In the genomic region with DNA sequence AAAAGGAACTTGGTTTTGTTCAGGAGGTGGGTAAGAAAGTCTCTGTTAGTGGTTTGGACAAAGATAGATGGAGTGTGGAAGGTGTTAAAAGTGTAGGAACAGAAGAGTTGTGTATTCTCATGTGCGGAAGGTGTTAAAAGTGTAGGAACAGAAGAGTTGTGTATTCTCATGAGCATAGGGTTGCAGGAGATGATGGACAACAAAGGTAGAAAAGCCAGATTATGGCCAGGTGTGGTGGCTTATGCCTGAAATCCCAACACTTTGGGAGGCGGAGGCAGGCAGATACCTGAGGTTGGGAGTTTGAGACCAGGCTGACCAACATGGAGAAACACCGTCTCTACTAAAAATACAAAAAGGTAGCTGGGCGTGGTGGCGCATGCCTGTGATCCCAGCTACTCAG, we compare ENCODE assay signal across 10 cellular contexts. TPM values are rescaled to one million over a fixed set of nuclear protein-coding genes. Genes with fewer than 3 reads are reported as not detected.
A peak's percentile ranks its signal among the peaks of the same experiment; 100 is the strongest.
DNase-seq lines count a peak whose midpoint lies in the region; ATAC-seq and TF ChIP-seq lines count a peak whose summit lies in the region.
"Had no signal": no experiment of that assay in that cellular context is flagged by ENCODE, and none has a peak within 500 bp of the region (broad histone marks: within the 10 kb centered on the region; RNA-seq: fewer than 3 reads in every experiment).

No MANE protein-coding gene starts in this region.

- H3K4me1 ChIP-seq in HAP-1 (peaks cover 28% of the 10 kb centered on the region), mesodermal cell (ENCODE audit: control insufficient read depth, insufficient read depth, low read length, poor library complexity, severe bottlenecking) (peaks cover 13% of the 10 kb centered on the region)

- no peaks in the 10 kb centered on the region for H3K9me3 Mint-ChIP-seq in activated T-helper 2 cell treated with anti-CD3 and anti-CD28 coated beads, Interferon-gamma antibody, Interleukin-2, Interleukin-4, amounts not matched to agents 10 μg/mL and 5 μg/mL and 100 μg/mL, durations not matched to agents 14 hours and 24 hours and 36 hours

- H3K27ac Mint-ChIP-seq in activated T-helper 2 cell treated with anti-CD3 and anti-CD28 coated beads, Interferon-gamma antibody, Interleukin-2, Interleukin-4, amounts not matched to agents 10 μg/mL and 5 μg/mL and 100 μg/mL, durations not matched to agents 14 hours and 24 hours and 36 hours, result peak overlapping the region; percentile 0

- WGBS in mesodermal cell (ENCODE audit: insufficient coverage in 2 of 2), 2 experiments, result 97 to 100% methylated on average over 4 to 5 of the region's 5 CpGs

- peaks cover 73% of the 10 kb centered on the region for H3K36me3 ChIP-seq in HAP-1 (replicated peaks)
- H3K36me3 ChIP-seq in mesodermal cell (ENCODE audit: control insufficient read depth, insufficient read depth, low read length), result peaks cover 60% of the 10 kb centered on the region

- H3K4me3 Mint-ChIP-seq in activated T-helper 2 cell treated with anti-CD3 and anti-CD28 coated beads, Interferon-gamma antibody, Interleukin-2, Interleukin-4, amounts not matched to agents 10 μg/mL and 5 μg/mL and 100 μg/mL, durations not matched to agents 14 hours and 24 hours and 36 hours (ENCODE audit: low read depth), result peak overlapping the region; percentile 99

- peaks cover 38% of the 10 kb centered on the region for H3K4me1 Mint-ChIP-seq in activated T-helper 2 cell treated with anti-CD3 and anti-CD28 coated beads, Interferon-gamma antibody, Interleukin-2, Interleukin-4, amounts not matched to agents 10 μg/mL and 5 μg/mL and 100 μg/mL, durations not matched to agents 14 hours and 24 hours and 36 hours (ENCODE audit: low read depth)

- H3K27ac ChIP-seq in C4-2B (0 out of 2 replicates have a peak overlapping the region, but pooled peaks have one; percentile 14), mesodermal cell (ENCODE audit: low read depth, low read length, severe bottlenecking) (no peak overlapping the region)
- H3K27ac ChIP-seq: testis had no signal

- H3K9me3 ChIP-seq in HAP-1 (no peaks in the 10 kb centered on the region), mesodermal cell (ENCODE audit: control insufficient read depth, low read length) (no peaks in the 10 kb centered on the region)
- H3K9me3 ChIP-seq: testis had no signal

- no peak for TF ChIP-seq CTCF in C4-2B (conservative IDR thresholded peaks at IDR 0.05)

- in situ Hi-C loops in HAP-1 (cut with MboI; ENCODE audit: low sequenced_read_pairs) (no loop called here), G401 (cut with HindIII; ENCODE audit: low sequenced_read_pairs) (no loop called here)

- H3K27me3 Mint-ChIP-seq in activated T-helper 2 cell treated with anti-CD3 and anti-CD28 coated beads, Interferon-gamma antibody, Interleukin-2, Interleukin-4, amounts not matched to agents 10 μg/mL and 5 μg/mL and 100 μg/mL, durations not matched to agents 14 hours and 24 hours and 36 hours (ENCODE audit: low read depth), result no peaks in the 10 kb centered on the region

- H3K36me3 Mint-ChIP-seq in activated T-helper 2 cell treated with anti-CD3 and anti-CD28 coated beads, Interferon-gamma antibody, Interleukin-2, Interleukin-4, amounts not matched to agents 10 μg/mL and 5 μg/mL and 100 μg/mL, durations not matched to agents 14 hours and 24 hours and 36 hours (ENCODE audit: low read depth), result peaks cover 70% of the 10 kb centered on the region

- no peaks in the 10 kb centered on the region for H3K27me3 ChIP-seq in HAP-1 (ENCODE audit: low read depth)
- H3K27me3 ChIP-seq: testis had no signal

- no peak for ATAC-seq in HG03025 (IDR thresholded peaks at IDR 0.05; ENCODE audit: low FRiP score, unreplicated experiment)
- ATAC-seq in HG03139 (IDR thresholded peaks at IDR 0.05; ENCODE audit: unreplicated experiment), result no peak

- intact Hi-C loops in activated T-helper 2 cell treated with anti-CD3 and anti-CD28 coated beads, Interferon-gamma antibody, Interleukin-2, Interleukin-4, amounts not matched to agents 10 μg/mL and 5 μg/mL and 100 μg/mL, durations not matched to agents 14 hours and 24 hours and 36 hours (cut with micrococcal nuclease), result loop anchor here (5.0 kb wide), 4 partner anchors 456 to 1194 kb away; a partner anchor contains a TSS

- DNase-seq in HAP-1 (ENCODE audit: low spot score in 2 of 2) (no peak), G401 (ENCODE audit: low spot score) (no peak), NCI-H128 (lab: John Stamatoyannopoulos, UW; ENCODE audit: unreplicated experiment) (no peak)
- DNase-seq in activated T-helper 2 cell treated with anti-CD3 and anti-CD28 coated beads, Interferon-gamma antibody, Interleukin-2, Interleukin-4, amounts not matched to agents 10 μg/mL and 5 μg/mL and 100 μg/mL, durations not matched to agents 14 hours and 24 hours and 36 hours (ENCODE audit: low spot score), result no peak
- DNase-seq: NCI-H446 treated with DMSO at 0.1 percent for 48 hours, testis had no signal

- peak overlapping the region; percentile 86 for H3K4me3 ChIP-seq in HAP-1
- H3K4me3 ChIP-seq in mesodermal cell (ENCODE audit: extremely low read depth, insufficient read depth, low read length, poor library complexity, severe bottlenecking), result peak overlapping the region; percentile 95
- H3K4me3 ChIP-seq: testis had no signal

RNA-seq across cellular contexts. Expression of a gene that starts 2.5 kb away (rescaled TPM):
- total RNA-seq in activated T-helper 2 cell treated with anti-CD3 and anti-CD28 coated beads, Interferon-gamma antibody, Interleukin-2, Interleukin-4, amounts not matched to agents 10 μg/mL and 5 μg/mL and 100 μg/mL, durations not matched to agents 14 hours and 24 hours and 36 hours, result 1,375 and 1,412 TPM in 2 replicates
- polyA plus RNA-seq in mesodermal cell (2013, experiment 1 of 2), result 2,273 TPM
- polyA plus RNA-seq in mesodermal cell (2013, experiment 2 of 2), result 2,364 TPM
- 749 and 1,206 TPM in 2 replicates for total RNA-seq in G401 (2014; rRNA removed; shearing (Covaris generic))

RNA-seq across cellular contexts. Expression of a gene that starts 27.6 kb away (rescaled TPM):
- total RNA-seq in activated T-helper 2 cell treated with anti-CD3 and anti-CD28 coated beads, Interferon-gamma antibody, Interleukin-2, Interleukin-4, amounts not matched to agents 10 μg/mL and 5 μg/mL and 100 μg/mL, durations not matched to agents 14 hours and 24 hours and 36 hours, result 113 and 115 TPM in 2 replicates
- 291 TPM for polyA plus RNA-seq in mesodermal cell (2013, experiment 1 of 2)
- polyA plus RNA-seq in mesodermal cell (2013, experiment 2 of 2), result 307 TPM
- 94.7 and 100 TPM in 2 replicates for total RNA-seq in G401 (2014; rRNA removed; shearing (Covaris generic))
